8 cellular contexts compared by ENCODE assay signal in genomic region chr2:99337164-99337930, GRCh38. TPM values are rescaled to one million over a fixed set of nuclear protein-coding genes. Genes with fewer than 3 reads are reported as not detected.
A peak's percentile ranks its signal among the peaks of the same experiment; 100 is the strongest.
DNase-seq lines count a peak whose midpoint lies in the region; ATAC-seq and TF ChIP-seq lines count a peak whose summit lies in the region.

TSS of gene EIF5B (plus strand) at chr2:99337389. CDS start at chr2:99337555, 166 bp downstream.

- no peaks in the 10 kb centered on the region for H3K27me3 Mint-ChIP-seq in chondrocyte (ENCODE audit: low read depth)

- H3K4me1 Mint-ChIP-seq in chondrocyte (ENCODE audit: low read depth), result peaks cover 45% of the 10 kb centered on the region

- H3K27me3 ChIP-seq in BLaER1 (no peaks in the 10 kb centered on the region), kidney epithelial cell (ENCODE audit: control insufficient read depth, insufficient read depth, low read length) (no peaks in the 10 kb centered on the region)

- DNase-seq in GM19238 (ENCODE audit: insufficient read length, low spot score) (peak; percentile 81), NCI-H460 (ENCODE audit: extremely low read depth, low read depth) (peak; percentile 98), chondrocyte (ENCODE audit: low spot score) (peak; percentile 99), kidney epithelial cell (ENCODE audit: low read depth) (peak; percentile 84)
- DNase-seq in activated CD4-positive, alpha-beta T cell treated with anti-CD3 and anti-CD28 coated beads for 1 hour, result peak; percentile 87
- DNase-seq in stimulated activated CD4-positive, alpha-beta T cell treated with anti-CD3 and anti-CD28 coated beads, Interleukin-15, amount 100 ng/mL, for 24 hours, result peak; percentile 95

- peaks cover 85% of the 10 kb centered on the region for H4K20me1 ChIP-seq in BLaER1

- no peaks in the 10 kb centered on the region for H3K9me3 Mint-ChIP-seq in chondrocyte (ENCODE audit: low read depth)

- TF ChIP-seq CTCF in chondrocyte (IDR thresholded peaks at IDR 0.05) (peak; percentile 83), kidney epithelial cell (IDR thresholded peaks at IDR 0.05; ENCODE audit: insufficient read depth, low read length, poor library complexity, severe bottlenecking) (peak; percentile 59)

- peaks cover 3% of the 10 kb centered on the region for H3K36me3 Mint-ChIP-seq in chondrocyte (ENCODE audit: low read depth)

- H3K4me2 ChIP-seq in BLaER1, result peak within 1 kb of the TSS; percentile 88

- H3K9ac ChIP-seq in BLaER1, result peak within 1 kb of the TSS; percentile 93

- peaks cover 14% of the 10 kb centered on the region for H3K36me3 ChIP-seq in BLaER1
- H3K36me3 ChIP-seq in kidney epithelial cell (ENCODE audit: control insufficient read depth, insufficient read depth, low read length), result no peaks in the 10 kb centered on the region

- no peak within 1 kb of the TSS for H3K4me3 Mint-ChIP-seq in chondrocyte (ENCODE audit: unreplicated experiment)

- H3K9me3 ChIP-seq in BLaER1, result no peaks in the 10 kb centered on the region

- H3K4me1 ChIP-seq in BLaER1, result peaks cover 39% of the 10 kb centered on the region

- H3K27ac ChIP-seq in BLaER1, result peak within 1 kb of the TSS; percentile 92

- peak within 1 kb of the TSS; percentile 93 for H3K4me3 ChIP-seq in BLaER1
- H3K4me3 ChIP-seq in kidney epithelial cell (ENCODE audit: low read depth, low read length), result peak within 1 kb of the TSS; percentile 87

- H3K27ac Mint-ChIP-seq in chondrocyte (ENCODE audit: unreplicated experiment), result no peak within 1 kb of the TSS

- ATAC-seq in HG03439 (IDR thresholded peaks at IDR 0.05; ENCODE audit: unreplicated experiment), result peak; percentile 67

RNA-seq across cellular contexts. Expression of gene EIF5B, which starts in this region (rescaled TPM):
- total RNA-seq in NCI-H460 (2014; rRNA removed; shearing (Covaris generic)), result 17.2 and 26.2 TPM in 2 replicates
- 14.0 and 23.1 TPM in 2 replicates for polyA plus RNA-seq in NCI-H460 (2014; cell fraction: nucleus; rRNA removed)
- total RNA-seq in chondrocyte (34.5 to 46.3 TPM (median 35.2 TPM) in 3 replicates), kidney epithelial cell (26.4 and 31.8 TPM in 2 replicates)

Comparison
In these comparisons a context has a peak if more than half of its experiments do, and no peak if none do; other contexts are left out.
1. Peak in every context shown above with its lines: DNase-seq, ATAC-seq, H3K4me3 ChIP-seq and H3K27ac ChIP-seq.